In the genomic region with DNA sequence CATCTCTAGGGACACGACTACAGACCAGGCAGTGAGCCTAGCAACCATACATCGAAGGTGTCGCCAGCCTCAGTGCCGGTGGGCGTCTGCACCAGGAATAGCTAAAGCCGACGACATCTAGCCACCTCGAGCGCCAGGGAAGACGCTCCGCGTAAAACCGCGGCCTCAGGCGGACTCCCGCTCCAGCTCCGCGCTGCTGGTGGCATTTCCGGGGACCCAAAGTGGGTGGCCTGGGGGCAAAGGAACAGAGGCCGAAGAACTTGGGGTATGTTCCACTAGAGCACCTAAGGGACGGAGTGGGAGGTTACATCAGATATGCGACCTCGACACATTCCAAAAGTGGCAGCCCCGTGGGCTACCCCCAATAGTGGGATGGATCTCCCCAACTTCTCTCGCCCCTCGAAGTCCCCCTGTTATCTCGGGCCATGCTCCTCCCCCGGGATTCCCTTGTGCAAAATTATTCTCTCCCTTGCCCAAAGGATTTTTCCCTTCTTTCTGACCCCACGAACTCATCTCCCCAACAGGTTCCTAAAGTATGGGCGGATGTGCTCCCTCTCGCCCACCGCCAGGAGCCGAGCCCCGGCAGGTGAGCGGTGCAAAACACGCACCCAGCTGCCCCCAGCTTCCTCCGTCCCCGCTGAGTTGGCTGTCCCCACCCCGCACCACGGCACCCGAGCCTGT, we compare ENCODE assay signal across 9 cellular contexts. TPM values are rescaled to one million over a fixed set of nuclear protein-coding genes. Genes with fewer than 3 reads are reported as not detected.
DNase-seq lines count a peak whose midpoint lies in the region; ATAC-seq and TF ChIP-seq lines count a peak whose summit lies in the region.
"Had no signal": no experiment of that assay in that cellular context is flagged by ENCODE, and none has a peak within 500 bp of the region (broad histone marks: within the 10 kb centered on the region; RNA-seq: fewer than 3 reads in every experiment).

No MANE protein-coding gene starts in this region.

- H3K27ac ChIP-seq in GM23248: no peak overlapping the region
- H3K27ac ChIP-seq in iPS DF 6.9 (ENCODE audit: low read length): no peak overlapping the region
- no peak overlapping the region for H3K27ac ChIP-seq in skin epidermis
- H3K27ac ChIP-seq: parathyroid adenoma had no signal

- peak overlapping the region; percentile 90 for H3K4me2 ChIP-seq in GM23248 (ENCODE audit: unreplicated experiment)

- in situ Hi-C loops in GM23248 (cut with MboI): loop anchor here (10.0 kb wide), 1 partner anchor 242 kb away; no protein-coding TSS in a partner anchor
- in situ Hi-C loops in ACHN (cut with HindIII; ENCODE audit: low pct_ligation_motif_present, low pct_unique_long_range_greater_than_20kb, low sequenced_read_pairs): no loop called here

- no peaks in the 10 kb centered on the region for H4K20me1 ChIP-seq in GM23248 (ENCODE audit: insufficient read depth)

- H3K27me3 ChIP-seq in GM23248 (replicated peaks; ENCODE audit: insufficient read depth): no peaks in the 10 kb centered on the region
- H3K27me3 ChIP-seq in iPS DF 6.9 (ENCODE audit: control insufficient read depth, insufficient read depth, low read length): peaks cover 32% of the 10 kb centered on the region

- H3K9ac ChIP-seq in GM23248: peak overlapping the region; percentile 66
- H3K9ac ChIP-seq: parathyroid adenoma had no signal

- ATAC-seq in HG03175 (IDR thresholded peaks at IDR 0.05; ENCODE audit: unreplicated experiment) (no peak), GM21723 (IDR thresholded peaks at IDR 0.05; ENCODE audit: unreplicated experiment) (no peak)

- peak; percentile 47 for DNase-seq in GM23248
- no peak for DNase-seq in iPS DF 6.9 (ENCODE audit: low read depth, low spot score)
- no peak for DNase-seq in ACHN
- no peak for DNase-seq in activated CD8-positive, alpha-beta memory T cell treated with anti-CD3 and anti-CD28 coated beads, Interleukin-2, amount 50 U/mL, for 48 hours

- 3% methylated on average over 35 to 41 of the region's 41 CpGs for WGBS in GM23248 (ENCODE audit: low coverage in 1 of 2, low lambda C conversion rate in 2 of 2, missing lambda C conversion rate in 2 of 2), 2 experiments
- WGBS in iPS DF 6.9 (ENCODE audit: insufficient coverage, insufficient read length): no CpG with 5 or more reads among the region's 41 CpGs

- H3F3A ChIP-seq in GM23248 (ENCODE audit: insufficient read depth): peaks cover 11% of the 10 kb centered on the region; the same call in 1 of the 2 replicates

- H3K36me3 ChIP-seq in GM23248 (ENCODE audit: low read depth): no peaks in the 10 kb centered on the region
- no peaks in the 10 kb centered on the region for H3K36me3 ChIP-seq in iPS DF 6.9 (ENCODE audit: control insufficient read depth, insufficient read depth, low read length)

- H3K79me2 ChIP-seq in GM23248 (ENCODE audit: insufficient read depth): peaks cover 12% of the 10 kb centered on the region
- H3K79me2 ChIP-seq: parathyroid adenoma had no signal

- H3K9me2 ChIP-seq in GM23248 (ENCODE audit: insufficient read depth): no peaks in the 10 kb centered on the region

- H3K9me3 ChIP-seq in GM23248 (ENCODE audit: low read depth) (no peaks in the 10 kb centered on the region), iPS DF 6.9 (ENCODE audit: control insufficient read depth, insufficient read depth, low read length) (no peaks in the 10 kb centered on the region)

- TF ChIP-seq CTCF in WI38 (IDR thresholded peaks at IDR 0.05; ENCODE audit: low read depth, low read length): no peak

- H3K4me1 ChIP-seq in GM23248 (ENCODE audit: insufficient read depth): peaks cover 3% of the 10 kb centered on the region; the same call in 1 of the 2 replicates
- H3K4me1 ChIP-seq in iPS DF 6.9 (ENCODE audit: control insufficient read depth, insufficient read depth, low read length): peaks cover 7% of the 10 kb centered on the region
- H3K4me1 ChIP-seq: parathyroid adenoma had no signal

- H2AFZ ChIP-seq in GM23248: peak overlapping the region; percentile 86

- H3K4me3 ChIP-seq in GM23248: peak overlapping the region; percentile 93
- peak overlapping the region; percentile 86 for H3K4me3 ChIP-seq in WI38 (ENCODE audit: low read depth, low read length)
- H3K4me3 ChIP-seq in iPS DF 6.9 (ENCODE audit: low read length): peak overlapping the region; percentile 59
- H3K4me3 ChIP-seq in skin epidermis: peak overlapping the region; percentile 18 to 46 (median 27)

RNA-seq across cellular contexts. Expression of a gene that starts 1.2 kb away (rescaled TPM):
- total RNA-seq in GM23248 (2014; rRNA removed; shearing (Covaris generic)): 14.2 and 18.6 TPM in 2 replicates
- 24.8 and 25.1 TPM in 2 replicates for polyA plus RNA-seq in GM23248 (2016; fragmentation: Nextera tagmentation; extraction: Ambion mirVana)

Comparison
In these comparisons a context has a peak if more than half of its experiments do, and no peak if none do; other contexts are left out.
1. H3K4me3 ChIP-seq: peak in every context shown above with its lines; median percentile 93 in GM23248; 86 in WI38; 59 in iPS DF 6.9; 27 in skin epidermis.